Comparison of ENCODE assay signal across 24 cellular contexts in the genomic region with DNA sequence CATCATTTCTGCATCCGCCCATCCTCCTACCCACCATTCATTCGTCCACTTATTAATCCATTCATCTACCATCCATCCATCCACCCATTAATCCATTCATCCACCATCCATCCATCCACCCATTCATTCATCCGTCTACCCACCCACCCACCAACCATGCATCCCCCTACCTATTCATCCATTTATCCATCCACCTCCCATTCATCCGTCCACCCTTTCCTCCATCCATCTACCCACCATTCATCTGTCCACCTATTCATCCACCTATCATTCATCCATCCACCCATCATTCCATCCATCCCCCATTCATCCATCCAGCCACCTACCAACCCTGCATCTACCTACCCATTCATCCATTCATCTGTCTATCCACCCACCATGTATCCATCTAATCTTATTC.
"Had no signal": no experiment of that assay in that cellular context is flagged by ENCODE, and none has a peak within 500 bp of the region (broad histone marks: within the 10 kb centered on the region; RNA-seq: fewer than 3 reads in every experiment).

No MANE protein-coding gene starts in this region.

- H3K4me1 ChIP-seq: prostate gland had no signal

- H3K9me3 ChIP-seq: adrenal gland, ascending aorta, esophagus muscularis mucosa, left ventricle myocardium inferior, prostate gland, spleen, tibial nerve had no signal

- H3K27ac ChIP-seq: ascending aorta, brain microvascular endothelial cell, hepatocyte, prostate gland, spleen, tibial nerve had no signal

- DNase-seq: activated B cell treated with CpG ODN at 0.5 μM for 24 hours; activated CD4-positive, alpha-beta T cell treated with anti-CD3 and anti-CD28 coated beads for 36 hours; activated CD4-positive, alpha-beta T cell treated with anti-CD3 and anti-CD28 coated beads, Interleukin-2, amount 50 U/mL, for 48 hours; activated CD8-positive, alpha-beta memory T cell treated with anti-CD3 and anti-CD28 coated beads, Interleukin-2, amount 50 U/mL, for 48 hours; activated effector memory CD4-positive, alpha-beta T cell treated with anti-CD3 and anti-CD28 coated beads, Interleukin-2, amount 50 U/mL, for 16 hours; activated naive CD4-positive, alpha-beta T cell treated with anti-CD3 and anti-CD28 coated beads, Interleukin-2, amount 50 U/mL, for 16 hours; activated T-cell treated with anti-CD3 and anti-CD28 coated beads, Interleukin-2, amount 50 U/mL, for 48 hours; adrenal gland; brain microvascular endothelial cell; caudate nucleus; effector memory CD8-positive, alpha-beta T cell; glutamatergic neuron; left ventricle myocardium inferior; natural killer cell; spleen; stimulated activated CD4-positive, alpha-beta T cell treated with anti-CD3 and anti-CD28 coated beads, Interleukin-4, amount 100 ng/mL, for 1 hour; stimulated activated naive CD4-positive, alpha-beta T cell; T-helper 1 cell had no signal

- H2AFZ ChIP-seq: hepatocyte had no signal

- H3K27me3 Mint-ChIP-seq: activated B cell treated with CpG ODN at 0.5 μM for 24 hours; activated CD4-positive, alpha-beta T cell treated with anti-CD3 and anti-CD28 coated beads for 36 hours; effector memory CD8-positive, alpha-beta T cell had no signal

- H3K4me3 ChIP-seq: adrenal gland, ascending aorta, esophagus muscularis mucosa, hepatocyte, left ventricle myocardium inferior, prostate gland, spleen, tibial nerve had no signal

- H3K9me3 Mint-ChIP-seq: activated B cell treated with CpG ODN at 0.5 μM for 24 hours; effector memory CD8-positive, alpha-beta T cell; mesothelial cell of epicardium; natural killer cell had no signal

- H3K4me2 ChIP-seq: hepatocyte had no signal

- H3K4me3 Mint-ChIP-seq: activated B cell treated with CpG ODN at 0.5 μM for 24 hours; activated CD4-positive, alpha-beta T cell treated with anti-CD3 and anti-CD28 coated beads for 36 hours; effector memory CD8-positive, alpha-beta T cell; mesothelial cell of epicardium; natural killer cell had no signal

- H3K79me2 ChIP-seq: hepatocyte had no signal

- H3K27me3 ChIP-seq: adrenal gland, ascending aorta, brain microvascular endothelial cell, esophagus muscularis mucosa, hepatocyte, spleen, tibial nerve had no signal

- H3K4me1 Mint-ChIP-seq: activated B cell treated with CpG ODN at 0.5 μM for 24 hours; activated CD4-positive, alpha-beta T cell treated with anti-CD3 and anti-CD28 coated beads for 36 hours had no signal

- ATAC-seq: activated CD4-positive, alpha-beta T cell treated with anti-CD3 and anti-CD28 coated beads for 36 hours; effector memory CD8-positive, alpha-beta T cell; natural killer cell had no signal

- H3K27ac Mint-ChIP-seq: activated B cell treated with CpG ODN at 0.5 μM for 24 hours; activated CD4-positive, alpha-beta T cell treated with anti-CD3 and anti-CD28 coated beads for 36 hours; mesothelial cell of epicardium; natural killer cell had no signal
